ENCODE assay signal across 21 cellular contexts in the genomic region with DNA sequence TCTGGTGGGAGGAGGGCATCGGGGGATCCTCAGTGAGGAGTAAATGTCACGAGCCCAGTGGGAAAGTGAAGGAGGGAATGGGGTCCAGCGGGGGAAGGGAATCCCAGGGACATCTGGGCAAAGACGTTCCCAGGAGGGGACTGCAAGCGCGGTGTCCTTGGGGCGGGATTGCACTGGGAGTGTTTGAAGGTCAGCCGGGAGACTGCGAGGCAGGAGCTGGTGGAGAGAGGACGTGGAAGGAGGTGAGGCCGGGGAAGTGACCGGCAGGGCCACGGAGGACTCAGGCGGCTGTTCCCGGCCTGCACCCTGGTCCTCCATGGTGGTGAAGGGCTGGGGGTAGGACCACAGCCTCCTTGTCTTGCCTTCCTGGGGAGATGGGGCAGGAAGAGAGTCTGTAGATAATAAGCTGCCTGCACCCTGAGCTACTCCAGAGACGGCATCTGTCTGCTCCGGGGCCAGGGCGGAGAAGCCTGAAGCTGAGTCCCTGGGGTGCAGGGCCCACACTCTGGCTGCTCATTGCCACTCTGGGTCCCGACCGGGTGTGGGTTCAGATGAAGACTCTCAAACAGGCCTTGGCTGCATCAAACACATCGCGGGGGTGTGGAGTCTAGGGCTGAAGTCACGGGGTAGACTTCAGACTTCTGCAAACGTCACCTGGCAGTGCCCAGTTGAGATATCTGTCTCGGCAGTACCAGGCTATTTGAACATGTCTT.
DNase-seq lines count a peak whose midpoint lies in the region; ATAC-seq and TF ChIP-seq lines count a peak whose summit lies in the region.
"Had no signal": no experiment of that assay in that cellular context is flagged by ENCODE, and none has a peak within 500 bp of the region (broad histone marks: within the 10 kb centered on the region; RNA-seq: fewer than 3 reads in every experiment).

No MANE protein-coding gene starts in this region.

- H2BK5ac ChIP-seq in H9 (ENCODE audit: insufficient read length, low read length), result no peak overlapping the region

- H4K91ac ChIP-seq in H9 (ENCODE audit: insufficient read length, low read depth, low read length), result no peak overlapping the region

- no peaks in the 10 kb centered on the region for H3K36me3 Mint-ChIP-seq in H9 (ENCODE audit: insufficient read depth in 1 of 3, low read depth in 3 of 3)
- no peaks in the 10 kb centered on the region for H3K36me3 Mint-ChIP-seq in activated CD4-positive, alpha-beta T cell treated with anti-CD3 and anti-CD28 coated beads for 36 hours (ENCODE audit: low read depth)
- H3K36me3 Mint-ChIP-seq: CD4-positive, CD25-positive, alpha-beta regulatory T cell; CD8-positive, alpha-beta memory T cell had no signal

- H3K9me3 ChIP-seq in heart right ventricle (peaks cover 0 to 9% (median 0%) of the 10 kb centered on the region in 11 donors), H9 (ENCODE audit: control insufficient read depth, low read depth, low read length) (no peaks in the 10 kb centered on the region), osteoblast (ENCODE audit: low read depth, low read length) (no peaks in the 10 kb centered on the region)

- H4K5ac ChIP-seq in H9 (ENCODE audit: insufficient read length, low read depth, low read length), result no peak overlapping the region

- peaks cover 0 to 3% of the 10 kb centered on the region in 2 experiments; a peak in 1 of 5 replicates for H3K9me3 Mint-ChIP-seq in H9
- H3K9me3 Mint-ChIP-seq in activated CD4-positive, alpha-beta T cell treated with anti-CD3 and anti-CD28 coated beads for 36 hours (ENCODE audit: low read depth), result no peaks in the 10 kb centered on the region

- H2BK120ac ChIP-seq in H9 (ENCODE audit: low read depth, low read length, poor library complexity, severe bottlenecking), result no peak overlapping the region

- H3K27me3 Mint-ChIP-seq in H9 (ENCODE audit: low read depth), result peaks cover 6% of the 10 kb centered on the region; the same call in 1 of the 2 replicates
- peaks cover 6% of the 10 kb centered on the region for H3K27me3 Mint-ChIP-seq in activated CD4-positive, alpha-beta T cell treated with anti-CD3 and anti-CD28 coated beads for 36 hours

- H3K27me3 ChIP-seq in heart right ventricle (peaks cover 0 to 17% (median 6%) of the 10 kb centered on the region in 7 donors), H9 (ENCODE audit: insufficient read depth, low read length) (no peaks in the 10 kb centered on the region), osteoblast (ENCODE audit: insufficient read depth, low read length) (no peaks in the 10 kb centered on the region)
- H3K27me3 ChIP-seq: BLaER1 treated with 17β-estradiol and CSF1 and Interleukin-3, amounts not matched to agents 10 nM and 100 nM had no signal

- H2AK5ac ChIP-seq in H9 (ENCODE audit: insufficient read length, low read length), result no peak overlapping the region

- H3K27ac Mint-ChIP-seq in H9, result peak overlapping the region in 2 of 3 experiments; percentile 36 to 64; a peak in 1 of 7 replicates
- no peak overlapping the region for H3K27ac Mint-ChIP-seq in activated CD4-positive, alpha-beta T cell treated with anti-CD3 and anti-CD28 coated beads for 36 hours
- H3K27ac Mint-ChIP-seq: B cell; CD4-positive, CD25-positive, alpha-beta regulatory T cell; CD8-positive, alpha-beta memory T cell had no signal

- H3K4me1 ChIP-seq in heart right ventricle (no peaks in the 10 kb centered on the region), H9 (ENCODE audit: insufficient read depth, low read length) (no peaks in the 10 kb centered on the region), osteoblast (ENCODE audit: insufficient read depth, low read length) (no peaks in the 10 kb centered on the region)

- H3K18ac ChIP-seq in H9 (ENCODE audit: insufficient read length, low read depth, low read length), result no peak overlapping the region

- no peak overlapping the region for H2BK20ac ChIP-seq in H9 (ENCODE audit: low read depth, low read length, poor library complexity, severe bottlenecking)

- no peak overlapping the region for H3K14ac ChIP-seq in H9 (ENCODE audit: insufficient read depth, low read length)

- DNase-seq in cardiac septum (ENCODE audit: low spot score) (peak; percentile 51), heart right ventricle (no peak), H9 (no peak), islet precursor cell (peak; percentile 51), osteoblast (ENCODE audit: insufficient read length, low spot score, missing footprints) (peak; percentile 25), sciatic nerve (ENCODE audit: low spot score) (no peak)
- DNase-seq in activated CD4-positive, alpha-beta T cell treated with anti-CD3 and anti-CD28 coated beads for 36 hours, result no peak
- DNase-seq: 8988T; CD4-positive, CD25-positive, alpha-beta regulatory T cell; CD8-positive, alpha-beta memory T cell; COR-L47; DMS 273 treated with DMSO at 0.1 percent for 48 hours; DMS53; DND-41; EL; HCEC 1CT; IMR-90 had no signal

- no peak overlapping the region for H3K56ac ChIP-seq in H9 (ENCODE audit: insufficient read length, low read depth, low read length)

- no peaks in the 10 kb centered on the region for H3K23me2 ChIP-seq in H9 (ENCODE audit: insufficient read length, low read depth, low read length, poor library complexity, severe bottlenecking)

- H4K20me1 ChIP-seq in H9 (ENCODE audit: control insufficient read depth, insufficient read depth, insufficient read length), result no peaks in the 10 kb centered on the region
- H4K20me1 ChIP-seq in osteoblast (ENCODE audit: insufficient read depth, low read length), result no peaks in the 10 kb centered on the region

- 75 to 77% methylated on average over 25 of the region's 25 CpGs for WGBS in heart right ventricle, 2 donors
- WGBS in H9 (ENCODE audit: extremely low coverage, insufficient read length, low lambda C conversion rate), result no CpG with 5 or more reads among the region's 25 CpGs

- H3K4me2 ChIP-seq in H9 (ENCODE audit: insufficient read depth, insufficient read length, low read length), result no peak overlapping the region
- H3K4me2 ChIP-seq in osteoblast (ENCODE audit: insufficient read depth, low read length), result no peak overlapping the region
- H3K4me2 ChIP-seq: BLaER1 treated with 17β-estradiol and CSF1 and Interleukin-3, amounts not matched to agents 10 nM and 100 nM had no signal

- H2AFZ ChIP-seq in H9 (ENCODE audit: low read length) (no peak overlapping the region), osteoblast (ENCODE audit: low read length) (no peak overlapping the region)

- no peak overlapping the region for H4K8ac ChIP-seq in H9 (replicated peaks; ENCODE audit: insufficient read length, low read depth, low read length)

- TF ChIP-seq CTCF in heart right ventricle (IDR thresholded peaks at IDR 0.05) (no peak), H9 (conservative IDR thresholded peaks at IDR 0.05) (no peak), osteoblast (IDR thresholded peaks at IDR 0.05; ENCODE audit: extremely low read depth, low read depth, low read length) (no peak)

- H3K36me3 ChIP-seq in heart right ventricle, result no peaks in the 10 kb centered on the region
- H3K36me3 ChIP-seq in osteoblast (ENCODE audit: insufficient read depth, low read length), result no peaks in the 10 kb centered on the region
- H3K36me3 ChIP-seq: BLaER1 treated with 17β-estradiol and CSF1 and Interleukin-3, amounts not matched to agents 10 nM and 100 nM had no signal

- H3K79me1 ChIP-seq in H9 (ENCODE audit: insufficient read depth, low read depth, low read length, poor library complexity, severe bottlenecking), result no peaks in the 10 kb centered on the region

- no peak overlapping the region for H2BK12ac ChIP-seq in H9 (ENCODE audit: insufficient read length, low read depth, low read length)

- peaks cover 11 to 18% of the 10 kb centered on the region in 2 experiments; a peak in 3 of 4 replicates for H3K4me1 Mint-ChIP-seq in H9
- no peaks in the 10 kb centered on the region for H3K4me1 Mint-ChIP-seq in activated CD4-positive, alpha-beta T cell treated with anti-CD3 and anti-CD28 coated beads for 36 hours
- H3K4me1 Mint-ChIP-seq: B cell; CD4-positive, CD25-positive, alpha-beta regulatory T cell; CD8-positive, alpha-beta memory T cell had no signal

- no peak overlapping the region for H3K4me3 Mint-ChIP-seq in H9
- no peak overlapping the region for H3K4me3 Mint-ChIP-seq in activated CD4-positive, alpha-beta T cell treated with anti-CD3 and anti-CD28 coated beads for 36 hours
- H3K4me3 Mint-ChIP-seq: B cell; CD8-positive, alpha-beta memory T cell had no signal

- H3K27ac ChIP-seq in heart right ventricle (no peak overlapping the region), H9 (ENCODE audit: insufficient read length, low read depth, low read length) (no peak overlapping the region), osteoblast (ENCODE audit: low read depth, low read length) (no peak overlapping the region)
- H3K27ac ChIP-seq: BLaER1 treated with 17β-estradiol and CSF1 and Interleukin-3, amounts not matched to agents 10 nM and 100 nM; HL-60 had no signal

- no peak overlapping the region for H3K4ac ChIP-seq in H9 (ENCODE audit: low read depth, low read length)

- H3K4me3 ChIP-seq in heart right ventricle, result no peak overlapping the region
- no peak overlapping the region for H3K4me3 ChIP-seq in osteoblast (ENCODE audit: insufficient read depth, low read length)
- H3K4me3 ChIP-seq: BLaER1 treated with 17β-estradiol and CSF1 and Interleukin-3, amounts not matched to agents 10 nM and 100 nM; GM12878 had no signal

- POLR2A ChIA-PET in activated CD4-positive, alpha-beta T cell treated with anti-CD3 and anti-CD28 coated beads for 36 hours (lab: Charles Lee), result no interaction called here

- CTCF ChIA-PET in activated CD4-positive, alpha-beta T cell treated with anti-CD3 and anti-CD28 coated beads for 36 hours (lab: Charles Lee), result interaction anchor here (0.6 kb wide), 1 partner anchor 647 kb away, joined by 3 read pairs; no protein-coding TSS in a partner anchor

- H3T11ph ChIP-seq in H9 (ENCODE audit: low read length), result no peak overlapping the region

- intact Hi-C loops in cardiac septum (cut with DNase I) (loop anchor here (10.0 kb wide), 1 partner anchor 155 kb away; no protein-coding TSS in a partner anchor), heart right ventricle (cut with DNase I) (loop anchor here in 8 of 10 donors (10.0 kb wide), 3 partner anchors 155 to 595 kb away; no protein-coding TSS in a partner anchor), sciatic nerve (cut with DNase I) (no loop called here)
- intact Hi-C loops in activated CD4-positive, alpha-beta T cell treated with anti-CD3 and anti-CD28 coated beads for 36 hours (cut with DNase I, micrococcal nuclease), result loop anchor here in 1 of 2 experiments (10.0 kb wide), 2 partner anchors 165 to 595 kb away; no protein-coding TSS in a partner anchor

- H2BK15ac ChIP-seq in H9 (ENCODE audit: low read depth, low read length), result no peak overlapping the region

- no peak for ATAC-seq in heart right ventricle
- no peak for ATAC-seq in activated CD4-positive, alpha-beta T cell treated with anti-CD3 and anti-CD28 coated beads for 36 hours
- ATAC-seq in sciatic nerve, result no peak
- ATAC-seq: GM12878 had no signal

- H3K79me2 ChIP-seq in H9 (ENCODE audit: insufficient read depth, low read length), result no peaks in the 10 kb centered on the region
- H3K79me2 ChIP-seq in osteoblast (ENCODE audit: insufficient read depth, low read length), result no peaks in the 10 kb centered on the region

- H3K23ac ChIP-seq in H9 (ENCODE audit: insufficient read length, low read depth, low read length), result no peak overlapping the region

- H3K9ac ChIP-seq in H9 (ENCODE audit: extremely low read depth, insufficient read length, low read length), result no peak overlapping the region
- H3K9ac ChIP-seq: BLaER1 treated with 17β-estradiol and CSF1 and Interleukin-3, amounts not matched to agents 10 nM and 100 nM had no signal

Comparison
In these comparisons a context has a peak if more than half of its experiments do, and no peak if none do; other contexts are left out.
1. DNase-seq: peak in cardiac septum (single experiment), islet precursor cell (single experiment) and osteoblast (single experiment); none in heart right ventricle (0 of 2), H9 (single experiment), activated CD4-positive, alpha-beta T cell treated with anti-CD3 and anti-CD28 coated beads for 36 hours (single experiment) and sciatic nerve (single experiment).